8 cellular contexts compared by ENCODE assay signal in the genomic region with DNA sequence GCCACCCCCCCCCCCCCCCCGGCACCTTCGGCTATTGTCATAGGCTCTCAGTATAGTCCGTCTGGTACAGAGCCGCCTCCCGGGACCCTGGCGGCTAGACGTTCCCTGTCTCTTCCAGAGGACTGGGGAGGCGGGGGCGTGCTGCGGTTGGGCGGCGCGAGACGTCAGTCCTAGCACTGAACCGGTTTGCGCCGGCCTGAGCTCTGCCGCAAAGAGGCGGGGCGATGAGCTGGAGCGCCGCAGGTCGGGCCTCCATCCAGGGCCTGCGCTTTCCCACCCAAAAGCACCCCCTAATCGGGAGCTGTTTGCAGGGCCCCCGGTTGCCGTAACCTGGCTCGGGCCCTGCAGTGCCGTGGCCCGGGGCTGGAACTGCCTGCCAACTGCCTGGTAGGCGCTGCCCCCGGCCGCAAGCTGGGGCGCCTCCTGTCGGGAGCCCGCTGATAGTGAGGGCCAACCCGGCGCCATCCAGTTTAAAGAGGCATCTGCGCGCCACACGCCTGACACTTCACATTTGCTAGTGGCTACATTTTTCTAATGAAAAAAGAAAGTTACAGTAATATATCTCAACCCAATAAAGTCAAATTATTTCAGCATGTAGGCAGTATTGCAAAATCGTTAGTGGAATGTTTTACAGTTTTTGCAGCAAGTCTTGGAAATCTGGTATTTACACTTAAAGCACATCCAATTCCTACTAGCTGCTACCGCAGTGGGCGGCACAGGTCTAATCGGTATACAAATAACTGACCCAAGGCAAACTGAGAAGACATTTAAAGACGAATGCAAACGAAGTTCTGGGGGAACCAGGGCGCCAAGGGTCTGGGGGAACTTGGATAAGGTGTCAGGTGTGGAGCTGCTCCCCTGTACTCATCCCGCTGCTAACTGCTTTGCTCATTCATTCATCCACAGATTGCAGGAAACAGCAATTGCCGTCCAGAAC. TPM values are rescaled to one million over a fixed set of nuclear protein-coding genes. Genes with fewer than 3 reads are reported as not detected.
A peak's percentile ranks its signal among the peaks of the same experiment; 100 is the strongest.
DNase-seq lines count a peak whose midpoint lies in the region; ATAC-seq and TF ChIP-seq lines count a peak whose summit lies in the region.

No MANE protein-coding gene starts in this region.

- ATAC-seq in GM21825 (IDR thresholded peaks at IDR 0.05; ENCODE audit: unreplicated experiment): peak; percentile 83

- H3K9ac ChIP-seq in parathyroid adenoma: peak overlapping the region; percentile 14

- H2AFZ ChIP-seq in parathyroid adenoma: peak overlapping the region; percentile 89

- DNase-seq in ELF-1 (ENCODE audit: low read depth, low spot score): peak; percentile 98
- peak; percentile 99 for DNase-seq in LHCN-M2 (ENCODE audit: low read depth)
- DNase-seq in activated naive CD4-positive, alpha-beta T cell treated with Interleukin-2 at 50 U/mL for 16 hours: peak; percentile 97
- DNase-seq in glutamatergic neuron: peak; percentile 98
- DNase-seq in type B pancreatic cell (ENCODE audit: extremely low spot score, unreplicated experiment): peak; percentile 97

- H3K9me3 ChIP-seq in parathyroid adenoma (ENCODE audit: control insufficient read depth, low read length): no peaks in the 10 kb centered on the region

- H3K36me3 Mint-ChIP-seq in glutamatergic neuron (ENCODE audit: unreplicated experiment): no peaks in the 10 kb centered on the region
- H3K36me3 Mint-ChIP-seq in type B pancreatic cell: peaks cover 4% of the 10 kb centered on the region

- H3K4me1 Mint-ChIP-seq in glutamatergic neuron (ENCODE audit: low read depth, unreplicated experiment) (peaks cover 8% of the 10 kb centered on the region), type B pancreatic cell (ENCODE audit: unreplicated experiment) (peaks cover 9% of the 10 kb centered on the region)

- H3K27me3 Mint-ChIP-seq in glutamatergic neuron (ENCODE audit: unreplicated experiment) (peaks cover 9% of the 10 kb centered on the region), type B pancreatic cell (no peaks in the 10 kb centered on the region)

- no peaks in the 10 kb centered on the region for H3K27me3 ChIP-seq in parathyroid adenoma (ENCODE audit: control insufficient read depth, insufficient read depth, low read length)

- peak overlapping the region; percentile 80 for H3K4me2 ChIP-seq in parathyroid adenoma (ENCODE audit: low read length)

- peaks cover 28% of the 10 kb centered on the region for H3K79me2 ChIP-seq in parathyroid adenoma

- peaks cover 8% of the 10 kb centered on the region for H3K9me3 Mint-ChIP-seq in glutamatergic neuron (ENCODE audit: unreplicated experiment)
- no peaks in the 10 kb centered on the region for H3K9me3 Mint-ChIP-seq in type B pancreatic cell

- peak overlapping the region; percentile 90 for H3K27ac ChIP-seq in parathyroid adenoma

- TF ChIP-seq POLR2A in Raji (IDR thresholded peaks at IDR 0.05; ENCODE audit: insufficient read depth, low read depth, low read length): peak; percentile 69; the same call in 1 of the 2 replicates

- TF ChIP-seq CTCF in glutamatergic neuron (IDR thresholded peaks at IDR 0.05; ENCODE audit: partially characterized antibody, unreplicated experiment): peak; percentile 70
- peak; percentile 95 for TF ChIP-seq CTCF in parathyroid adenoma (IDR thresholded peaks at IDR 0.05)
- TF ChIP-seq CTCF in type B pancreatic cell (conservative IDR thresholded peaks at IDR 0.05): peak; percentile 80

- peak overlapping the region; percentile 80 for H3K4me3 Mint-ChIP-seq in glutamatergic neuron (ENCODE audit: unreplicated experiment)
- H3K4me3 Mint-ChIP-seq in type B pancreatic cell: peak overlapping the region; percentile 89

- H3K27ac Mint-ChIP-seq in glutamatergic neuron (ENCODE audit: unreplicated experiment) (peak overlapping the region; percentile 95), type B pancreatic cell (peak overlapping the region; percentile 88)

- peak overlapping the region; percentile 65 for H3K4me3 ChIP-seq in parathyroid adenoma (ENCODE audit: low read depth, low read length)

- no peaks in the 10 kb centered on the region for H3K36me3 ChIP-seq in parathyroid adenoma (ENCODE audit: control insufficient read depth, insufficient read depth, low read length)

- peaks cover 8% of the 10 kb centered on the region for H3K4me1 ChIP-seq in parathyroid adenoma

RNA-seq across cellular contexts. Expression of a gene that starts 0.8 kb away (rescaled TPM):
- 247 and 267 TPM in 2 replicates for total RNA-seq in LHCN-M2 (2014; rRNA removed)
- polyA plus RNA-seq in LHCN-M2 (2012): 131 TPM
- 420 TPM for total RNA-seq in glutamatergic neuron (ENCODE audit: unreplicated experiment)
- 221 and 279 TPM in 2 replicates for total RNA-seq in type B pancreatic cell (ENCODE audit: low replicate concordance)

Comparison
In these comparisons a context has a peak if more than half of its experiments do, and no peak if none do; other contexts are left out.
1. Peak in every context shown above with its lines: DNase-seq, ATAC-seq, H3K4me3 ChIP-seq and H3K27ac ChIP-seq.